In genomic region chr16:14897006-14897664, GRCh38 we compare ENCODE assay signal across 8 cellular contexts. TPM values are rescaled to one million over a fixed set of nuclear protein-coding genes. Genes with fewer than 3 reads are reported as not detected.
DNase-seq lines count a peak whose midpoint lies in the region; ATAC-seq and TF ChIP-seq lines count a peak whose summit lies in the region.
"Not testable (repeated sequence)": the region's sequence is repeated elsewhere in the genome, so short reads cannot be mapped to it uniquely, and the experiment has no call there.

No MANE protein-coding gene starts in this region.

- POLR2A ChIA-PET in CD8-positive, alpha-beta T cell (lab: Charles Lee); PC-3 (lab: Charles Lee; ENCODE audit: unreplicated experiment): not testable (repeated sequence)

- H3K27me3 ChIP-seq in CD8-positive, alpha-beta T cell (ENCODE audit: insufficient read depth, low read length); PC-3 (ENCODE audit: low read length); colonic mucosa; heart right ventricle; upper lobe of left lung: not testable (repeated sequence)

- H3K4me1 ChIP-seq in CD8-positive, alpha-beta T cell (ENCODE audit: insufficient read depth, low read length); PC-3 (ENCODE audit: insufficient read depth, low read length); colonic mucosa; heart right ventricle; upper lobe of left lung: not testable (repeated sequence)

- WGBS in heart right ventricle, 2 donors: 63 to 94% methylated on average over 2 to 3 of the region's 12 CpGs
- 46 to 80% methylated on average over 1 to 4 of the region's 12 CpGs for WGBS in upper lobe of left lung, 2 donors

- CTCF ChIA-PET in CD8-positive, alpha-beta T cell (lab: Charles Lee); PC-3 (lab: Charles Lee): not testable (repeated sequence)

- not testable (repeated sequence) for H3K4me1 Mint-ChIP-seq in CD8-positive, alpha-beta T cell (ENCODE audit: low read depth); activated T-helper 17 cell treated with anti-CD3 and anti-CD28 coated beads, Interleukin-2, amount 50 U/mL, for 72 hours; memory B cell; osteocyte (ENCODE audit: unreplicated experiment)

- BruUV-seq in PC-3 (replicated peaks; lab: Mats Ljungman, UMichigan): not testable (repeated sequence)

- not testable (repeated sequence) for H2AFZ ChIP-seq in PC-3 (ENCODE audit: low read length)

- not testable (repeated sequence) for TF ChIP-seq POLR2A in upper lobe of left lung (IDR thresholded peaks at IDR 0.05)

- not testable (repeated sequence) for TF ChIP-seq EP300 in upper lobe of left lung (IDR thresholded peaks at IDR 0.05)

- not testable (repeated sequence) for H3K9me3 ChIP-seq in CD8-positive, alpha-beta T cell (ENCODE audit: low read length); PC-3 (ENCODE audit: low read length); colonic mucosa; heart right ventricle; upper lobe of left lung

- H3K27ac ChIP-seq in CD8-positive, alpha-beta T cell (ENCODE audit: low read depth, low read length); PC-3 (ENCODE audit: low read length); colonic mucosa; heart right ventricle; upper lobe of left lung: not testable (repeated sequence)

- not testable (repeated sequence) for H3K27me3 Mint-ChIP-seq in CD8-positive, alpha-beta T cell (ENCODE audit: low read depth); activated T-helper 17 cell treated with anti-CD3 and anti-CD28 coated beads, Interleukin-2, amount 50 U/mL, for 72 hours; memory B cell; osteocyte (ENCODE audit: unreplicated experiment)

- not testable (repeated sequence) for H3K36me3 ChIP-seq in CD8-positive, alpha-beta T cell (ENCODE audit: insufficient read depth, low read length); PC-3 (ENCODE audit: low read depth, low read length); colonic mucosa; heart right ventricle; upper lobe of left lung

- not testable (repeated sequence) for H3K36me3 Mint-ChIP-seq in CD8-positive, alpha-beta T cell; activated T-helper 17 cell treated with anti-CD3 and anti-CD28 coated beads, Interleukin-2, amount 50 U/mL, for 72 hours (ENCODE audit: low read depth); memory B cell; osteocyte (ENCODE audit: unreplicated experiment)

- not testable (repeated sequence) for H4K20me1 ChIP-seq in PC-3 (ENCODE audit: low read length)

- not testable (repeated sequence) for H3F3A ChIP-seq in PC-3 (ENCODE audit: low read length, unreplicated experiment)

- TF ChIP-seq CTCF in CD8-positive, alpha-beta T cell (IDR thresholded peaks at IDR 0.05); PC-3 (conservative IDR thresholded peaks at IDR 0.05; ENCODE audit: low read depth, low read length); upper lobe of left lung (IDR thresholded peaks at IDR 0.05): not testable (repeated sequence)
- TF ChIP-seq CTCF in colonic mucosa (IDR thresholded peaks at IDR 0.05): peak; percentile 18
- TF ChIP-seq CTCF in heart right ventricle (IDR thresholded peaks at IDR 0.05): peak in 7 of 9 donors; percentile 25 to 52 (median 34)
- peak; percentile 42 for TF ChIP-seq CTCF in osteocyte (IDR thresholded peaks at IDR 0.05)

- not testable (repeated sequence) for H3K27ac Mint-ChIP-seq in CD8-positive, alpha-beta T cell; activated T-helper 17 cell treated with anti-CD3 and anti-CD28 coated beads, Interleukin-2, amount 50 U/mL, for 72 hours; memory B cell; osteocyte (ENCODE audit: unreplicated experiment)

- H3K4me3 Mint-ChIP-seq in CD8-positive, alpha-beta T cell; activated T-helper 17 cell treated with anti-CD3 and anti-CD28 coated beads, Interleukin-2, amount 50 U/mL, for 72 hours; memory B cell; osteocyte (ENCODE audit: unreplicated experiment): not testable (repeated sequence)

- H3K4me3 ChIP-seq in CD8-positive, alpha-beta T cell (ENCODE audit: low read depth, low read length); PC-3 (ENCODE audit: low read length); colonic mucosa; heart right ventricle; upper lobe of left lung: not testable (repeated sequence)

- H3K9me3 Mint-ChIP-seq in CD8-positive, alpha-beta T cell; activated T-helper 17 cell treated with anti-CD3 and anti-CD28 coated beads, Interleukin-2, amount 50 U/mL, for 72 hours; memory B cell; osteocyte (ENCODE audit: unreplicated experiment): not testable (repeated sequence)

- not testable (repeated sequence) for DNase-seq in CD8-positive, alpha-beta T cell; PC-3; colonic mucosa; heart right ventricle; memory B cell (ENCODE audit: low spot score in 2 of 2); osteocyte (ENCODE audit: extremely low spot score, unreplicated experiment); upper lobe of left lung

- not testable (repeated sequence) for H3K79me2 ChIP-seq in PC-3 (ENCODE audit: low read length)

- peak; percentile 69 for ATAC-seq in CD8-positive, alpha-beta T cell
- ATAC-seq in PC-3 (peak; percentile 72), heart right ventricle (peak; percentile 55 to 82 (median 70)), memory B cell (ENCODE audit: low read depth) (peak; percentile 45), upper lobe of left lung (ENCODE audit: low FRiP score in 2 of 2) (peak; percentile 59 to 75)
- peak; percentile 56 for ATAC-seq in activated T-helper 17 cell treated with anti-CD3 and anti-CD28 coated beads, Interleukin-2, amount 50 U/mL, for 72 hours (replicated peaks)

- H3K9me2 ChIP-seq in PC-3 (replicated peaks; ENCODE audit: low read length): not testable (repeated sequence)

- H3K4me2 ChIP-seq in PC-3 (ENCODE audit: low read length): not testable (repeated sequence)

- H3K9ac ChIP-seq in PC-3 (ENCODE audit: low read length); colonic mucosa (ENCODE audit: low read depth in 2 of 2, low read length in 2 of 2): not testable (repeated sequence)

- intact Hi-C loops in CD8-positive, alpha-beta T cell (cut with DNase I, micrococcal nuclease); PC-3 (cut with micrococcal nuclease); colonic mucosa (cut with DNase I); heart right ventricle (cut with DNase I): not testable (repeated sequence)

RNA-seq across cellular contexts. Expression of gene NPIPA1, which starts 40.1 kb away (rescaled TPM):
- 10 to 100 TPM; 83.5 to 96.7 TPM for total RNA-seq in CD8-positive, alpha-beta T cell
- total RNA-seq in PC-3 (2014; rRNA removed) (10.9 and 16.8 TPM in 2 replicates), colonic mucosa (10 to 100 TPM; 32.8 to 74.3 TPM), heart right ventricle (10 to 100 TPM; 31.2 to 52.1 (median 39.5) TPM), osteocyte (148 and 176 TPM in 2 replicates), upper lobe of left lung (100 to 1,000 TPM in 2 of 6 donors, 10 to 100 TPM in 4; 49.3 to 189 (median 79.1) TPM)
- total RNA-seq in activated T-helper 17 cell treated with anti-CD3 and anti-CD28 coated beads, Interleukin-2, amount 50 U/mL, for 72 hours: 100 to 1,000 TPM in 1 of 2 donors, 10 to 100 TPM in 1; 98.7 to 109 TPM
- polyA plus RNA-seq in heart right ventricle: 100 to 1,000 TPM in 1 of 2 donors, 10 to 100 TPM in 1; 45.0 to 165 TPM
